Comparison of ENCODE assay signal across 23 cellular contexts in the genomic region with DNA sequence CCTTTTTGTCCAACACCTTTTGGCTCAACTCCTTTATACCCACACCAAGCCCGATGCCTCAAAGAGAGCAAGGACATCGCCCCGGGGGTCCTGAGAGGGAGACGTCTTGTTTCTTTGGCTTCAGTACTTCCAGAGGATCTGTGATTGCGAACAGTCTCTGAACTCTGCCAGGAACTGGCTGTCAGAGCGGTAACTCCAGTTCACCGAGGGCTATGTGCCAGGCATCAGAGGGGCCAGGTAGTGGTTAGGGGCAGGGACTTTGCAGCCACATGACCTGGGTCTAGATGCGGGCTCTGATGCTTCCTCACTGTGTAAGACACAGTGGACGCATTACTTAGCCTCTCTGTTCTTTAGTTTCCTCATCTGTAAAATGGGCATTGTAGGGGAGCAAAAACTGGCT.
"Had no signal": no experiment of that assay in that cellular context is flagged by ENCODE, and none has a peak within 500 bp of the region (broad histone marks: within the 10 kb centered on the region; RNA-seq: fewer than 3 reads in every experiment).

No MANE protein-coding gene starts in this region.

- H3K27me3 ChIP-seq: dorsolateral prefrontal cortex, heart right ventricle, suprapubic skin, tibial nerve, uterus had no signal

- DNase-seq: activated CD4-positive, alpha-beta T cell treated with anti-CD3 and anti-CD28 coated beads, Interleukin-2, amount 10 ng/mL, durations not matched to agents 24 days and 14 days; activated CD8-positive, alpha-beta memory T cell treated with anti-CD3 and anti-CD28 coated beads, Interleukin-2, amount 10 ng/mL, durations not matched to agents 7 days and 5 days; activated CD8-positive, alpha-beta T cell treated with anti-CD3 and anti-CD28 coated beads for 36 hours; activated gamma-delta T cell; activated naive CD4-positive, alpha-beta T cell treated with anti-CD3 and anti-CD28 coated beads, Interleukin-2, amount 50 U/mL, for 16 hours; anterior cingulate cortex; brain microvascular endothelial cell; dorsolateral prefrontal cortex; heart right ventricle; kidney; left ventricle myocardium inferior; natural killer cell; right cardiac atrium; stimulated activated CD4-positive, alpha-beta T cell treated with anti-CD3 and anti-CD28 coated beads, Interleukin-1b, Interleukin-23, amount 100 ng/mL, for 48 hours; stimulated activated naive CD8-positive, alpha-beta T cell treated with anti-CD3 and anti-CD28 coated beads, Interleukin-15, amount 100 ng/mL, for 72 hours; T-cell; uterus had no signal

- H3K9me3 ChIP-seq: heart right ventricle, left ventricle myocardium inferior, suprapubic skin, tibial nerve, uterus had no signal

- FAIRE-seq: colon, kidney had no signal

- ATAC-seq: activated CD4-positive, CD25-positive, alpha-beta regulatory T cell treated with anti-CD3 and anti-CD28 coated beads, Interleukin-2, amount 50 U/mL, for 24 hours; activated CD8-positive, alpha-beta memory T cell treated with anti-CD3 and anti-CD28 coated beads, Interleukin-2, amount 10 ng/mL, durations not matched to agents 7 days and 5 days; activated CD8-positive, alpha-beta T cell treated with anti-CD3 and anti-CD28 coated beads for 36 hours; heart right ventricle; natural killer cell; right cardiac atrium; stimulated activated naive CD8-positive, alpha-beta T cell treated with anti-CD3 and anti-CD28 coated beads, Interleukin-15, amount 100 ng/mL, for 72 hours; T-cell had no signal

- H3K4me1 ChIP-seq: tibial nerve, uterus had no signal

- H3K36me3 ChIP-seq: brain microvascular endothelial cell, heart right ventricle, left ventricle myocardium inferior, suprapubic skin, tibial nerve, uterus had no signal

- H3K4me3 ChIP-seq: dorsolateral prefrontal cortex, heart right ventricle, left ventricle myocardium inferior, skin epidermis, suprapubic skin, tibial nerve, uterus had no signal

- H3K27ac ChIP-seq: brain microvascular endothelial cell, dorsolateral prefrontal cortex, heart right ventricle, left ventricle myocardium inferior, suprapubic skin, tibial nerve, uterus, VCaP had no signal
